In genomic region chr9:92975452-92975770, GRCh38 we compare ENCODE assay signal across 18 cellular contexts. TPM values are rescaled to one million over a fixed set of nuclear protein-coding genes. Genes with fewer than 3 reads are reported as not detected.
DNase-seq lines count a peak whose midpoint lies in the region; ATAC-seq and TF ChIP-seq lines count a peak whose summit lies in the region.
"Had no signal": no experiment of that assay in that cellular context is flagged by ENCODE, and none has a peak within 500 bp of the region (broad histone marks: within the 10 kb centered on the region; RNA-seq: fewer than 3 reads in every experiment).

No MANE protein-coding gene starts in this region.

- peaks cover 3% of the 10 kb centered on the region for H3K9me3 Mint-ChIP-seq in T-helper 2 cell treated with Interferon-gamma antibody and Interleukin-4, amounts not matched to agents 5 μg/mL and 100 μg/mL, for 36 hours
- H3K9me3 Mint-ChIP-seq in central memory CD8-positive, alpha-beta T cell = no peaks in the 10 kb centered on the region
- H3K9me3 Mint-ChIP-seq in osteocyte (ENCODE audit: unreplicated experiment) (peaks cover 2% of the 10 kb centered on the region), glutamatergic neuron (ENCODE audit: unreplicated experiment) (peaks cover 3% of the 10 kb centered on the region)

- ATAC-seq in central memory CD8-positive, alpha-beta T cell (replicated peaks; ENCODE audit: extremely low read depth, poor library complexity, severe bottlenecking) = no peak
- ATAC-seq in HG03175 (IDR thresholded peaks at IDR 0.05; ENCODE audit: unreplicated experiment) = no peak
- ATAC-seq: left colon, psoas muscle had no signal

- H3K9me3 ChIP-seq in prostate gland = no peaks in the 10 kb centered on the region
- H3K9me3 ChIP-seq: psoas muscle had no signal

- H3K36me3 Mint-ChIP-seq in T-helper 2 cell treated with Interferon-gamma antibody and Interleukin-4, amounts not matched to agents 5 μg/mL and 100 μg/mL, for 36 hours (ENCODE audit: low read depth) = peaks cover 74% of the 10 kb centered on the region
- H3K36me3 Mint-ChIP-seq in central memory CD8-positive, alpha-beta T cell (ENCODE audit: insufficient read depth) = peaks cover 56% of the 10 kb centered on the region
- H3K36me3 Mint-ChIP-seq in osteocyte (ENCODE audit: unreplicated experiment) (no peaks in the 10 kb centered on the region), glutamatergic neuron (ENCODE audit: unreplicated experiment) (no peaks in the 10 kb centered on the region)

- POLR2A ChIA-PET in GM10248 (lab: Yijun Ruan, JAX) = no interaction called here

- no peak overlapping the region for H3K4me3 Mint-ChIP-seq in T-helper 2 cell treated with Interferon-gamma antibody and Interleukin-4, amounts not matched to agents 5 μg/mL and 100 μg/mL, for 36 hours
- no peak overlapping the region for H3K4me3 Mint-ChIP-seq in central memory CD8-positive, alpha-beta T cell
- no peak overlapping the region for H3K4me3 Mint-ChIP-seq in osteocyte (ENCODE audit: unreplicated experiment)
- no peak overlapping the region for H3K4me3 Mint-ChIP-seq in glutamatergic neuron (ENCODE audit: unreplicated experiment)
- H3K4me3 Mint-ChIP-seq: nephron had no signal

- no peak overlapping the region for H3K27ac ChIP-seq in prostate gland
- H3K27ac ChIP-seq: 22Rv1, psoas muscle had no signal

- peaks cover 61% of the 10 kb centered on the region for H3K4me1 Mint-ChIP-seq in T-helper 2 cell treated with Interferon-gamma antibody and Interleukin-4, amounts not matched to agents 5 μg/mL and 100 μg/mL, for 36 hours (ENCODE audit: low read depth)
- H3K4me1 Mint-ChIP-seq in central memory CD8-positive, alpha-beta T cell = peaks cover 85% of the 10 kb centered on the region
- no peaks in the 10 kb centered on the region for H3K4me1 Mint-ChIP-seq in osteocyte (ENCODE audit: unreplicated experiment)
- no peaks in the 10 kb centered on the region for H3K4me1 Mint-ChIP-seq in glutamatergic neuron (ENCODE audit: low read depth, unreplicated experiment)
- H3K4me1 Mint-ChIP-seq: nephron had no signal

- peak overlapping the region; percentile 15 for H3K27ac Mint-ChIP-seq in T-helper 2 cell treated with Interferon-gamma antibody and Interleukin-4, amounts not matched to agents 5 μg/mL and 100 μg/mL, for 36 hours
- peak overlapping the region; percentile 57 for H3K27ac Mint-ChIP-seq in central memory CD8-positive, alpha-beta T cell (ENCODE audit: low read depth)
- no peak overlapping the region for H3K27ac Mint-ChIP-seq in osteocyte (ENCODE audit: unreplicated experiment)
- no peak overlapping the region for H3K27ac Mint-ChIP-seq in glutamatergic neuron (ENCODE audit: unreplicated experiment)
- H3K27ac Mint-ChIP-seq: nephron had no signal

- H3K4me1 ChIP-seq in prostate gland (replicated peaks) = no peaks in the 10 kb centered on the region
- H3K4me1 ChIP-seq: psoas muscle had no signal

- H3K27me3 Mint-ChIP-seq in T-helper 2 cell treated with Interferon-gamma antibody and Interleukin-4, amounts not matched to agents 5 μg/mL and 100 μg/mL, for 36 hours (ENCODE audit: low read depth) = no peaks in the 10 kb centered on the region
- no peaks in the 10 kb centered on the region for H3K27me3 Mint-ChIP-seq in central memory CD8-positive, alpha-beta T cell
- H3K27me3 Mint-ChIP-seq in osteocyte (ENCODE audit: unreplicated experiment) = peaks cover 5% of the 10 kb centered on the region
- peaks cover 2% of the 10 kb centered on the region for H3K27me3 Mint-ChIP-seq in glutamatergic neuron (ENCODE audit: unreplicated experiment)

- H3K27me3 ChIP-seq in prostate gland (replicated peaks; ENCODE audit: insufficient read depth) = no peaks in the 10 kb centered on the region

- H3K36me3 ChIP-seq in prostate gland = no peaks in the 10 kb centered on the region

- H3K4me3 ChIP-seq in prostate gland = no peak overlapping the region
- H3K4me3 ChIP-seq: psoas muscle had no signal

- no peak for TF ChIP-seq POLR2A in prostate gland (IDR thresholded peaks at IDR 0.05)

- CTCF ChIA-PET in GM10248 (lab: Yijun Ruan, JAX) = interaction anchor here (1.1 to 1.6 kb wide), 4 partner anchors 12 to 89 kb away, joined by 3 to 5 read pairs (median 3); no protein-coding TSS in a partner anchor

- WGBS in prostate gland = 83% methylated on average over 6 of the region's 6 CpGs

- intact Hi-C loops in prostate gland (cut with DNase I) = no loop called here

- TF ChIP-seq CTCF in GM10248 (IDR thresholded peaks at IDR 0.05; ENCODE audit: control extremely low read depth, extremely low read depth, low read depth, missing control alignments) (no peak), osteocyte (IDR thresholded peaks at IDR 0.05) (no peak), glutamatergic neuron (IDR thresholded peaks at IDR 0.05; ENCODE audit: partially characterized antibody, unreplicated experiment) (no peak), prostate gland (IDR thresholded peaks at IDR 0.05) (no peak)

- DNase-seq in T-helper 2 cell treated with Interferon-gamma antibody and Interleukin-4, amounts not matched to agents 5 μg/mL and 100 μg/mL, for 36 hours (ENCODE audit: low spot score) = no peak
- no peak for DNase-seq in T-helper 2 cell
- peak; percentile 8 for DNase-seq in GM10248 (ENCODE audit: extremely low spot score)
- DNase-seq in central memory CD8-positive, alpha-beta T cell (ENCODE audit: low spot score in 2 of 2) = no peak
- DNase-seq in osteocyte (ENCODE audit: extremely low spot score, unreplicated experiment) = peak; percentile 72
- DNase-seq in glutamatergic neuron = no peak
- no peak for DNase-seq in prostate gland (ENCODE audit: low spot score)
- DNase-seq: activated gamma-delta T cell, Calu3, EL, IMR-90, left colon, mesendoderm, NCI-H524, psoas muscle had no signal

RNA-seq across cellular contexts. Expression of gene FGD3, which starts 28.1 kb away (rescaled TPM):
- total RNA-seq in osteocyte (not detected in 2 replicates), glutamatergic neuron (ENCODE audit: unreplicated experiment) (1.2 TPM), prostate gland (10 to 100 TPM in 1 of 2 donors, 1 to 10 TPM in 1; 6.2 to 11.0 TPM)
- total RNA-seq: IMR-90 had no signal

Comparison
In these comparisons a context has a peak if more than half of its experiments do, and no peak if none do; other contexts are left out.
1. DNase-seq: peak in GM10248 (single experiment) and osteocyte (single experiment); none in T-helper 2 cell treated with Interferon-gamma antibody and Interleukin-4, amounts not matched to agents 5 μg/mL and 100 μg/mL, for 36 hours (single experiment), T-helper 2 cell (0 of 5), central memory CD8-positive, alpha-beta T cell (0 of 2), glutamatergic neuron (single experiment) and prostate gland (single experiment).
2. H3K27ac Mint-ChIP-seq: peak in T-helper 2 cell treated with Interferon-gamma antibody and Interleukin-4, amounts not matched to agents 5 μg/mL and 100 μg/mL, for 36 hours (single experiment) and central memory CD8-positive, alpha-beta T cell (single experiment); none in osteocyte (single experiment) and glutamatergic neuron (single experiment).